20 cellular contexts compared by ENCODE assay signal in the genomic region with DNA sequence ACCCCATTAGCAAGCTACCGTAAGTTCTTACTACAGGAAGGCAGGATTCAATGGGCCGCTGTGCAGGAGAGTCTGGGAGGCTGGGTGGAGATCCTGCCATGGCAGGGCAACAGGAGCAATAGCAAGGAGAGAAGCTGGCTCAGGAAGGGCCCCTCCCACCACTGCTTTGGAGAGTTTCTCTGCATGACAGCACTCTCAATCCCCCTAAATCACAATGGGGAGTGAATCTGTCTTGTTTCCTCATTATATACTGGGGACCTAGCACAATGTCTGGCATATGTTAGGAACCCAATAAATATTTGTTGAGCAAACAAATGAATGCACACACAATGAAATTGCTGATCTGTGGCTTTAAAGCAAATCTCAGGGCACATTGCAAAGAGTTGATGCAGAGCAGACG.
"Had no signal": no experiment of that assay in that cellular context is flagged by ENCODE, and none has a peak within 500 bp of the region (broad histone marks: within the 10 kb centered on the region; RNA-seq: fewer than 3 reads in every experiment).

No MANE protein-coding gene starts in this region.

- H3K27me3 ChIP-seq: adrenal gland, ovary had no signal

- H3K4me3 Mint-ChIP-seq: activated B cell treated with CpG ODN at 0.5 μM for 24 hours; activated CD8-positive, alpha-beta T cell treated with anti-CD3 and anti-CD28 coated beads for 36 hours; activated naive CD4-positive, alpha-beta T cell treated with anti-CD3 and anti-CD28 coated beads, Interleukin-2, amount 50 U/mL, for 24 hours; activated T-cell treated with anti-CD3 and anti-CD28 coated beads, Interleukin-2, amount 50 U/mL, for 4 hours; endodermal cell; mesothelial cell of epicardium; stimulated activated naive B cell treated with anti-CD40 and anti-IgM and Interleukin-4, amounts not matched to agents 10 μg/mL and 1 μg/mL and 100 μg/mL, for 72 hours had no signal

- H3K9me3 ChIP-seq: adrenal gland, ovary, tibial artery had no signal

- H3K27ac ChIP-seq: adrenal gland, dorsolateral prefrontal cortex, heart left ventricle, ovary, tibial artery had no signal

- H3K4me1 ChIP-seq: tibial artery had no signal

- H3K36me3 Mint-ChIP-seq: activated naive CD4-positive, alpha-beta T cell treated with anti-CD3 and anti-CD28 coated beads, Interleukin-2, amount 50 U/mL, for 24 hours; mesothelial cell of epicardium had no signal

- DNase-seq: activated B cell treated with CpG ODN at 0.5 μM for 24 hours; activated CD4-positive, alpha-beta T cell treated with anti-CD3 and anti-CD28 coated beads for 48 hours; activated CD8-positive, alpha-beta T cell treated with anti-CD3 and anti-CD28 coated beads for 36 hours; activated effector memory CD4-positive, alpha-beta T cell treated with anti-CD3 and anti-CD28 coated beads, Interleukin-2, amount 50 U/mL, for 16 hours; activated T-cell treated with anti-CD3 and anti-CD28 coated beads, Interleukin-2, amount 50 U/mL, for 4 hours; dorsolateral prefrontal cortex; endodermal cell; heart left ventricle; left cardiac atrium; ovary; retina; stimulated activated CD4-positive, alpha-beta T cell treated with anti-CD3 and anti-CD28 coated beads, Interleukin-2, amount 100 ng/mL, for 48 hours; stimulated activated naive B cell treated with anti-CD40 and anti-IgM and Interleukin-4, amounts not matched to agents 10 μg/mL and 1 μg/mL and 100 μg/mL, for 72 hours; tibial artery had no signal

- H3K36me3 ChIP-seq: adrenal gland, heart left ventricle, ovary, tibial artery had no signal

- FAIRE-seq: frontal cortex, urothelium cell line had no signal

- H3K9me3 Mint-ChIP-seq: activated B cell treated with CpG ODN at 0.5 μM for 24 hours; activated naive CD4-positive, alpha-beta T cell treated with anti-CD3 and anti-CD28 coated beads, Interleukin-2, amount 50 U/mL, for 24 hours; endodermal cell; stimulated activated naive B cell treated with anti-CD40 and anti-IgM and Interleukin-4, amounts not matched to agents 10 μg/mL and 1 μg/mL and 100 μg/mL, for 72 hours had no signal

- H3K27ac Mint-ChIP-seq: activated B cell treated with CpG ODN at 0.5 μM for 24 hours; activated CD8-positive, alpha-beta T cell treated with anti-CD3 and anti-CD28 coated beads for 36 hours; activated naive CD4-positive, alpha-beta T cell treated with anti-CD3 and anti-CD28 coated beads, Interleukin-2, amount 50 U/mL, for 24 hours; endodermal cell; mesothelial cell of epicardium; stimulated activated naive B cell treated with anti-CD40 and anti-IgM and Interleukin-4, amounts not matched to agents 10 μg/mL and 1 μg/mL and 100 μg/mL, for 72 hours had no signal

- ATAC-seq: activated CD8-positive, alpha-beta T cell treated with anti-CD3 and anti-CD28 coated beads for 36 hours; activated T-cell treated with anti-CD3 and anti-CD28 coated beads, Interleukin-2, amount 50 U/mL, for 4 hours; left cardiac atrium; stimulated activated naive B cell treated with anti-CD40 and anti-IgM and Interleukin-4, amounts not matched to agents 10 μg/mL and 1 μg/mL and 100 μg/mL, for 72 hours had no signal

- H3K4me3 ChIP-seq: adrenal gland, dorsolateral prefrontal cortex, heart left ventricle, lung, ovary, tibial artery had no signal

- H3K27me3 Mint-ChIP-seq: activated B cell treated with CpG ODN at 0.5 μM for 24 hours; activated CD8-positive, alpha-beta T cell treated with anti-CD3 and anti-CD28 coated beads for 36 hours; activated naive CD4-positive, alpha-beta T cell treated with anti-CD3 and anti-CD28 coated beads, Interleukin-2, amount 50 U/mL, for 24 hours had no signal
